In genomic region chr2:32291746-32292145, GRCh38 we compare ENCODE assay signal across 28 cellular contexts. TPM values are rescaled to one million over a fixed set of nuclear protein-coding genes. Genes with fewer than 3 reads are reported as not detected.
"Had no signal": no experiment of that assay in that cellular context is flagged by ENCODE, and none has a peak within 500 bp of the region (broad histone marks: within the 10 kb centered on the region; RNA-seq: fewer than 3 reads in every experiment).

No MANE protein-coding gene starts in this region.

- H3K4me3 Mint-ChIP-seq: activated B cell treated with CpG ODN at 0.5 μM for 24 hours; activated CD4-positive, alpha-beta T cell treated with anti-CD3 and anti-CD28 coated beads for 36 hours; activated naive CD8-positive, alpha-beta T cell treated with anti-CD3 and anti-CD28 coated beads for 36 hours; activated T-cell treated with anti-CD3 and anti-CD28 coated beads, Interleukin-2, amount 50 U/mL, for 24 hours; naive B cell; stimulated activated naive CD8-positive, alpha-beta T cell treated with anti-CD3 and anti-CD28 coated beads, Interleukin-15, amount 100 ng/mL, for 72 hours had no signal

- H3K9me3 ChIP-seq: esophagus squamous epithelium, gastroesophageal sphincter, lower lobe of right lung, suprapubic skin had no signal

- H3K9me3 Mint-ChIP-seq: activated B cell treated with CpG ODN at 0.5 μM for 24 hours; activated naive CD8-positive, alpha-beta T cell treated with anti-CD3 and anti-CD28 coated beads for 36 hours; activated T-cell treated with anti-CD3 and anti-CD28 coated beads, Interleukin-2, amount 50 U/mL, for 24 hours; activated T-helper 2 cell treated with anti-CD3 and anti-CD28 coated beads, Interferon-gamma antibody, Interleukin-2, Interleukin-4, amounts not matched to agents 10 μg/mL and 5 μg/mL and 100 μg/mL, durations not matched to agents 14 hours and 24 hours and 36 hours; stimulated activated naive CD8-positive, alpha-beta T cell treated with anti-CD3 and anti-CD28 coated beads, Interleukin-15, amount 100 ng/mL, for 72 hours had no signal

- H3K4me3 ChIP-seq: cardiac muscle cell, esophagus squamous epithelium, gastroesophageal sphincter, lower lobe of right lung, suprapubic skin, tibial nerve had no signal

- DNase-seq: activated B cell treated with CpG ODN at 0.5 μM for 24 hours; activated CD4-positive, alpha-beta T cell treated with anti-CD3 and anti-CD28 coated beads for 36 hours; activated CD4-positive, alpha-beta T cell treated with anti-CD3 and anti-CD28 coated beads, Interleukin-2, amount 50 U/mL, for 4 hours; activated CD8-positive, alpha-beta memory T cell treated with anti-CD3 and anti-CD28 coated beads for 24 hours; activated CD8-positive, alpha-beta memory T cell treated with anti-CD3 and anti-CD28 coated beads, Interleukin-2, amount 50 U/mL, for 4 hours; activated naive CD4-positive, alpha-beta T cell treated with Interleukin-2 at 50 U/mL for 16 hours; activated naive CD8-positive, alpha-beta T cell treated with anti-CD3 and anti-CD28 coated beads for 36 hours; activated T-cell treated with anti-CD3 and anti-CD28 coated beads, Interleukin-2, amount 50 U/mL, for 24 hours; amniotic stem cell; esophagus squamous epithelium; head of caudate nucleus; islet precursor cell; lower lobe of right lung; naive B cell; stimulated activated CD4-positive, alpha-beta T cell treated with anti-CD3 and anti-CD28 coated beads, Interleukin-12 subunit alpha, Interleukin-12 subunit beta, amount 100 ng/mL, for 4 hours; stimulated activated naive CD8-positive, alpha-beta T cell treated with anti-CD3 and anti-CD28 coated beads, Interleukin-15, amount 100 ng/mL, for 72 hours; T-helper 1 cell; T-helper 9 cell had no signal

- ATAC-seq: activated CD4-positive, alpha-beta T cell treated with anti-CD3 and anti-CD28 coated beads for 36 hours; gastroesophageal sphincter; left colon; lower lobe of right lung; stimulated activated naive CD8-positive, alpha-beta T cell treated with anti-CD3 and anti-CD28 coated beads, Interleukin-15, amount 100 ng/mL, for 72 hours had no signal

- H3K27ac Mint-ChIP-seq: activated B cell treated with CpG ODN at 0.5 μM for 24 hours; activated CD4-positive, alpha-beta T cell treated with anti-CD3 and anti-CD28 coated beads for 36 hours; activated naive CD8-positive, alpha-beta T cell treated with anti-CD3 and anti-CD28 coated beads for 36 hours; activated T-cell treated with anti-CD3 and anti-CD28 coated beads, Interleukin-2, amount 50 U/mL, for 24 hours; activated T-helper 2 cell treated with anti-CD3 and anti-CD28 coated beads, Interferon-gamma antibody, Interleukin-2, Interleukin-4, amounts not matched to agents 10 μg/mL and 5 μg/mL and 100 μg/mL, durations not matched to agents 14 hours and 24 hours and 36 hours; progenitor cell of endocrine pancreas; stimulated activated naive CD8-positive, alpha-beta T cell treated with anti-CD3 and anti-CD28 coated beads, Interleukin-15, amount 100 ng/mL, for 72 hours had no signal

- H3K27me3 Mint-ChIP-seq: activated B cell treated with CpG ODN at 0.5 μM for 24 hours; activated CD4-positive, alpha-beta T cell treated with anti-CD3 and anti-CD28 coated beads for 36 hours; activated naive CD8-positive, alpha-beta T cell treated with anti-CD3 and anti-CD28 coated beads for 36 hours; activated T-cell treated with anti-CD3 and anti-CD28 coated beads, Interleukin-2, amount 50 U/mL, for 24 hours; naive B cell; progenitor cell of endocrine pancreas; stimulated activated naive CD8-positive, alpha-beta T cell treated with anti-CD3 and anti-CD28 coated beads, Interleukin-15, amount 100 ng/mL, for 72 hours had no signal

- H3K27me3 ChIP-seq: cardiac muscle cell, esophagus squamous epithelium, gastroesophageal sphincter, suprapubic skin, tibial nerve had no signal

- H3K27ac ChIP-seq: cardiac muscle cell, esophagus squamous epithelium, gastroesophageal sphincter, lower lobe of right lung, suprapubic skin, tibial nerve had no signal

RNA-seq across cellular contexts. Expression of gene NLRC4, which starts 27.1 kb away (rescaled TPM):
- total RNA-seq: activated naive CD8-positive, alpha-beta T cell treated with anti-CD3 and anti-CD28 coated beads for 36 hours; cardiac muscle cell; dermis microvascular lymphatic vessel endothelial cell; osteoblast; progenitor cell of endocrine pancreas had no signal
- polyA plus RNA-seq: neural cell had no signal
